8 cellular contexts compared by ENCODE assay signal in genomic region chr17:7889166-7889584, GRCh38. TPM values are rescaled to one million over a fixed set of nuclear protein-coding genes. Genes with fewer than 3 reads are reported as not detected.
DNase-seq lines count a peak whose midpoint lies in the region; ATAC-seq and TF ChIP-seq lines count a peak whose summit lies in the region.

No MANE protein-coding gene starts in this region.

- no peak for TF ChIP-seq POLR2A in testis (IDR thresholded peaks at IDR 0.05)

- 65 to 67% methylated on average over 1 to 3 of the region's 4 CpGs for WGBS in mesodermal cell (ENCODE audit: insufficient coverage in 2 of 2), 2 experiments
- WGBS in testis, 2 donors, result 15 to 37% methylated on average over 2 to 4 of the region's 4 CpGs

- DNase-seq in NCI-H1417 (lab: John Stamatoyannopoulos, UW) (peak; percentile 79 to 95 (median 87)), NCI-H1417 treated with DMSO at 0.1 percent for 48 hours (lab: John Stamatoyannopoulos, UW) (no peak), NCI-H2171 treated with DMSO at 0.1 percent for 48 hours (lab: John Stamatoyannopoulos, UW) (peak; percentile 92), epithelial cell of esophagus (ENCODE audit: low read depth) (peak; percentile 77), testis (peak; percentile 97)
- DNase-seq in activated CD4-positive, alpha-beta T cell treated with anti-CD3 and anti-CD28 coated beads, Interleukin-2, amount 50 U/mL, for 1 hour, result peak; percentile 37

- peak overlapping the region; percentile 82 for H3K4me3 ChIP-seq in epithelial cell of esophagus (ENCODE audit: low read length)
- no peak overlapping the region for H3K4me3 ChIP-seq in mesodermal cell (ENCODE audit: extremely low read depth, insufficient read depth, low read length, poor library complexity, severe bottlenecking)
- H3K4me3 ChIP-seq in testis, result no peak overlapping the region

- peaks cover 37% of the 10 kb centered on the region for H3K36me3 ChIP-seq in mesodermal cell (ENCODE audit: control insufficient read depth, insufficient read depth, low read length)
- H3K36me3 ChIP-seq in testis (ENCODE audit: low read depth, missing control alignments), result no peaks in the 10 kb centered on the region

- peak overlapping the region; percentile 23 for H3K27ac ChIP-seq in mesodermal cell (ENCODE audit: low read depth, low read length, severe bottlenecking)
- peak overlapping the region; percentile 87 to 91 for H3K27ac ChIP-seq in testis

- H3K9me3 ChIP-seq in mesodermal cell (ENCODE audit: control insufficient read depth, low read length) (no peaks in the 10 kb centered on the region), testis (no peaks in the 10 kb centered on the region)

- H3K27me3 ChIP-seq in testis, result no peaks in the 10 kb centered on the region

- intact Hi-C loops in testis (cut with DNase I; ENCODE audit: low total_unique reads), result no loop called here

- H3K4me1 ChIP-seq in mesodermal cell (ENCODE audit: control insufficient read depth, insufficient read depth, low read length, poor library complexity, severe bottlenecking) (peaks cover 24% of the 10 kb centered on the region), testis (peaks cover 37% of the 10 kb centered on the region)

- no peak for ATAC-seq in GM19452 (IDR thresholded peaks at IDR 0.05; ENCODE audit: unreplicated experiment)

- TF ChIP-seq CTCF in epithelial cell of esophagus (IDR thresholded peaks at IDR 0.05; ENCODE audit: insufficient read depth, low read depth, low read length, missing control alignments), result peak; percentile 52
- peak; percentile 30 to 70 (median 56) for TF ChIP-seq CTCF in testis (IDR thresholded peaks at IDR 0.05)

RNA-seq across cellular contexts. Expression of gene CHD3, which starts 0.6 kb away (rescaled TPM):
- polyA plus RNA-seq in mesodermal cell (2013, experiment 1 of 2), result 57.2 TPM
- polyA plus RNA-seq in mesodermal cell (2013, experiment 2 of 2), result 54.5 TPM
- total RNA-seq in testis, result 100 to 1,000 TPM; 111 to 123 TPM
- polyA plus RNA-seq in testis (ENCODE audit: insufficient read depth, low read depth, low replicate concordance), result 62.3 TPM

RNA-seq across cellular contexts. Expression of gene RNF227, which starts 26.9 kb away (rescaled TPM):
- 1.4 TPM for polyA plus RNA-seq in mesodermal cell (2013, experiment 1 of 2)
- polyA plus RNA-seq in mesodermal cell (2013, experiment 2 of 2), result 2.0 TPM
- total RNA-seq in testis, result 10 to 100 TPM; 16.2 to 27.9 TPM
- 6.5 TPM for polyA plus RNA-seq in testis (ENCODE audit: insufficient read depth, low read depth, low replicate concordance)

RNA-seq across cellular contexts. Expression of gene CYB5D1, which starts 31.4 kb away (rescaled TPM):
- polyA plus RNA-seq in mesodermal cell (2013, experiment 1 of 2), result 55.6 TPM
- 97.7 TPM for polyA plus RNA-seq in mesodermal cell (2013, experiment 2 of 2)
- 10 to 100 TPM in 1 of 2 donors, 1 to 10 TPM in 1; 9.9 to 10.1 TPM for total RNA-seq in testis
- 12.8 TPM for polyA plus RNA-seq in testis (ENCODE audit: insufficient read depth, low read depth, low replicate concordance)

RNA-seq across cellular contexts. Expression of gene NAA38, which starts 31.8 kb away (rescaled TPM):
- 70.4 TPM for polyA plus RNA-seq in mesodermal cell (2013, experiment 1 of 2)
- polyA plus RNA-seq in mesodermal cell (2013, experiment 2 of 2), result 59.4 TPM
- total RNA-seq in testis, result 10 to 100 TPM; 72.3 to 83.1 TPM
- 102 TPM for polyA plus RNA-seq in testis (ENCODE audit: insufficient read depth, low read depth, low replicate concordance)

RNA-seq across cellular contexts. Expression of gene TMEM88, which starts 34.3 kb away (rescaled TPM):
- 240 TPM for polyA plus RNA-seq in mesodermal cell (2013, experiment 1 of 2)
- 335 TPM for polyA plus RNA-seq in mesodermal cell (2013, experiment 2 of 2)
- 1 to 10 TPM; 4.6 to 7.4 TPM for total RNA-seq in testis
- 6.8 TPM for polyA plus RNA-seq in testis (ENCODE audit: insufficient read depth, low read depth, low replicate concordance)
